Comparison of ENCODE assay signal across 1 cellular context in genomic region chr19:50377051-50377441, GRCh38.
TF ChIP-seq lines count a peak whose summit lies in the region.

No MANE protein-coding gene starts in this region.

TF ChIP-seq in endothelial cell of umbilical vein, 7 proteins besides CTCF, POLR2A, EP300 and RAD21:
- no peak for TF ChIP-seq EZH2 (IDR thresholded peaks at IDR 0.05; ENCODE audit: borderline replicate concordance, low read depth, low read length, severe bottlenecking)
- TF ChIP-seq JUN (IDR thresholded peaks at IDR 0.05; ENCODE audit: borderline replicate concordance, insufficient read depth, insufficient read length, low read depth), result no peak
- no peak for TF ChIP-seq FOS (IDR thresholded peaks at IDR 0.05; ENCODE audit: borderline replicate concordance, insufficient read depth, low read length)
- no peak for TF ChIP-seq MYC (IDR thresholded peaks at IDR 0.05; ENCODE audit: low read depth, low read length)
- no peak for TF ChIP-seq MAX (IDR thresholded peaks at IDR 0.05; ENCODE audit: insufficient read depth, insufficient read length)
- TF ChIP-seq GATA2 (IDR thresholded peaks at IDR 0.05; ENCODE audit: insufficient read depth, insufficient read length, low read depth, low read length), result no peak
